Comparison of ENCODE assay signal across 8 cellular contexts in the genomic region with DNA sequence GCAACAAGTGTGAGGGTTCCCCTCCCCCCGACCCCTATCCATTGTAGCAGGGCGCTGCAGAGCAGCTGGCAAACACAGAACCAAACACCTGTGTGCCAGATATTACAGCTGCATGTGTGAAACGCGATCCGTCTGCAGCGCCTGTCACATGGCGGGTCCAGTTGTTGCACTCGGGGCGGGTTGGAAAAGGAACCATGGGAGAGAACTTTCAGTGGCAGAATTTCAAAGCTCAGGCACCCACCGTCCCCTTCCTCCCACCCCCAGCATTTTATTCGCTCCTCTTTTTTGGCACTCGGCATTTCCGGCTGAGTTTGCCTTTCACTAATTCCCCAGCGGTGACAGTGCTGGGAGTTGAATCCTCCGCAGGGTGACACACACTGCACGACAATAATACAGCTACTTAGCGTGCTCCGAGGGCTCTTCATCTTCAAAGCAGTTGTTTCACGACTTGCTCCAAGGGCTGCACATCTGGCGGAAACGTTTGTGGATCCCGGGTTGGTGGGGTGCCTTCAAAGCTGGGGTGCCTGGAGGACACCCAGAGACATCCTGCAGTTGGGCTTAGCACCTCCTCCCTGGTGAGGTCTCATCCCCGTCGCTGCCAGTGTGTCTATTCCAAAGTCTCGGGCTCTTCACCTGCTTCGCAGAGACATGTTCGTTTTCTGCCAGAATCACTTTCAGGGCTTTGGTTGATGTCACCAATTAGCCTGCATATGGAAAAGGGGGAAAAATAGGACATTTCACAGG.
DNase-seq lines count a peak whose midpoint lies in the region; ATAC-seq and TF ChIP-seq lines count a peak whose summit lies in the region.

No MANE protein-coding gene starts in this region.

- H3K27ac Mint-ChIP-seq in activated naive CD8-positive, alpha-beta T cell: no peak overlapping the region
- no peak overlapping the region for H3K27ac Mint-ChIP-seq in activated naive CD8-positive, alpha-beta T cell treated with anti-CD3 and anti-CD28 coated beads, Interleukin-2, amount 50 U/mL, for 24 hours
- H3K27ac Mint-ChIP-seq in type B pancreatic cell: no peak overlapping the region

- peak overlapping the region; percentile 38 for H3K4me3 Mint-ChIP-seq in activated naive CD8-positive, alpha-beta T cell
- H3K4me3 Mint-ChIP-seq in activated naive CD8-positive, alpha-beta T cell treated with anti-CD3 and anti-CD28 coated beads, Interleukin-2, amount 50 U/mL, for 24 hours: no peak overlapping the region
- peak overlapping the region; percentile 7 for H3K4me3 Mint-ChIP-seq in type B pancreatic cell

- peaks cover 2% of the 10 kb centered on the region for H3K27me3 Mint-ChIP-seq in activated naive CD8-positive, alpha-beta T cell
- H3K27me3 Mint-ChIP-seq in activated naive CD8-positive, alpha-beta T cell treated with anti-CD3 and anti-CD28 coated beads, Interleukin-2, amount 50 U/mL, for 24 hours: peaks cover 3% of the 10 kb centered on the region
- H3K27me3 Mint-ChIP-seq in type B pancreatic cell: peaks cover 29% of the 10 kb centered on the region

- no peak for TF ChIP-seq CTCF in type B pancreatic cell (conservative IDR thresholded peaks at IDR 0.05)

- H3K4me1 Mint-ChIP-seq in activated naive CD8-positive, alpha-beta T cell (ENCODE audit: low read depth): peaks cover 9% of the 10 kb centered on the region
- no peaks in the 10 kb centered on the region for H3K4me1 Mint-ChIP-seq in activated naive CD8-positive, alpha-beta T cell treated with anti-CD3 and anti-CD28 coated beads, Interleukin-2, amount 50 U/mL, for 24 hours
- peaks cover 17% of the 10 kb centered on the region for H3K4me1 Mint-ChIP-seq in type B pancreatic cell (ENCODE audit: unreplicated experiment)

- no peaks in the 10 kb centered on the region for H3K9me3 Mint-ChIP-seq in activated naive CD8-positive, alpha-beta T cell (ENCODE audit: low read depth)
- no peaks in the 10 kb centered on the region for H3K9me3 Mint-ChIP-seq in activated naive CD8-positive, alpha-beta T cell treated with anti-CD3 and anti-CD28 coated beads, Interleukin-2, amount 50 U/mL, for 24 hours
- H3K9me3 Mint-ChIP-seq in type B pancreatic cell: no peaks in the 10 kb centered on the region

- H3K36me3 Mint-ChIP-seq in activated naive CD8-positive, alpha-beta T cell: no peaks in the 10 kb centered on the region
- no peaks in the 10 kb centered on the region for H3K36me3 Mint-ChIP-seq in activated naive CD8-positive, alpha-beta T cell treated with anti-CD3 and anti-CD28 coated beads, Interleukin-2, amount 50 U/mL, for 24 hours (ENCODE audit: low read depth)
- H3K36me3 Mint-ChIP-seq in type B pancreatic cell: no peaks in the 10 kb centered on the region

- ATAC-seq in activated naive CD8-positive, alpha-beta T cell treated with anti-CD3 and anti-CD28 coated beads, Interleukin-2, amount 50 U/mL, for 24 hours: no peak
- no peak for ATAC-seq in GM21576 (IDR thresholded peaks at IDR 0.05; ENCODE audit: unreplicated experiment)

- DNase-seq in activated naive CD8-positive, alpha-beta T cell treated with anti-CD3 and anti-CD28 coated beads, Interleukin-2, amount 50 U/mL, for 24 hours: no peak
- DNase-seq in SHP77 (lab: John Stamatoyannopoulos, UW): peak; percentile 73 to 91
- DNase-seq in hepatic stellate cell (ENCODE audit: low spot score): peak; percentile 38
- DNase-seq in type B pancreatic cell (ENCODE audit: extremely low spot score, unreplicated experiment): no peak
- no peak for DNase-seq in OCI-M1 (lab: John Stamatoyannopoulos, UW)
- no peak for DNase-seq in activated naive CD4-positive, alpha-beta T cell (lab: John Stamatoyannopoulos, UW)

Comparison
In these comparisons a context has a peak if more than half of its experiments do, and no peak if none do; other contexts are left out.
1. DNase-seq: peak in SHP77 (2 of 2) and hepatic stellate cell (single experiment); none in activated naive CD8-positive, alpha-beta T cell treated with anti-CD3 and anti-CD28 coated beads, Interleukin-2, amount 50 U/mL, for 24 hours (single experiment), type B pancreatic cell (single experiment), OCI-M1 (single experiment) and activated naive CD4-positive, alpha-beta T cell (0 of 4).